8 cellular contexts compared by ENCODE assay signal in the genomic region with DNA sequence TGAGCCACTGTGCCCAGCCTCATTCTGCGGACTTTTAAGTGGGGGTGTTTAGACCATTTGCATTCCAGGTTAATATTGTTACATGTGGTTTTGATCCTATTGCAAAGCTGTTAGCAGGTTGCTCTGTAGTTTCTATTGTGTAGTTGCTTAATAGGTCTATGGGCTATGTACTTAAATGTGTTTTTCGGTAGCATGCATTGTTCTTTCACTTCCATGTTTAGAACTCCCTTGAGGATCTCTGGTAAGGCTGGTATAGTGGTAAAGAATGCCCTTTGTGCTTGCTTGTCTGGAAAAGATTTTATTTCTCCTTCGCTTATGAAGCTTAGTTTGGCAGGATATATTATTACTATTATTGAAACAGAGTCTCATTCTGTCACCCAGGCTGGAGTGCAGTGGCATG. TPM values are rescaled to one million over a fixed set of nuclear protein-coding genes. Genes with fewer than 3 reads are reported as not detected.
"Had no signal": no experiment of that assay in that cellular context is flagged by ENCODE, and none has a peak within 500 bp of the region (broad histone marks: within the 10 kb centered on the region; RNA-seq: fewer than 3 reads in every experiment).

No MANE protein-coding gene starts in this region.

- DNase-seq: H7, HFFc6, IMR-90 had no signal

- H3K4me3 Mint-ChIP-seq: GM23338, HFFc6 had no signal

- H3K27ac Mint-ChIP-seq: GM23338, HFFc6 had no signal

- ATAC-seq: GM23338, HCT116, K562 had no signal

- H3K4me1 Mint-ChIP-seq: GM23338 had no signal

RNA-seq across cellular contexts. Expression of a gene that starts 13.4 kb away (rescaled TPM):
- total RNA-seq: GM23338, H1, H7, HFFc6, HT-29 had no signal
